In genomic region chr1:169460193-169460833, GRCh38 we compare ENCODE assay signal across 8 cellular contexts. TPM values are rescaled to one million over a fixed set of nuclear protein-coding genes. Genes with fewer than 3 reads are reported as not detected.
DNase-seq lines count a peak whose midpoint lies in the region; ATAC-seq, FAIRE-seq and TF ChIP-seq lines count a peak whose summit lies in the region.

No MANE protein-coding gene starts in this region.

- H3K9me3 Mint-ChIP-seq in HFFc6: peaks cover 11% of the 10 kb centered on the region
- peaks cover 7% of the 10 kb centered on the region for H3K9me3 Mint-ChIP-seq in activated naive CD8-positive, alpha-beta T cell treated with anti-CD3 and anti-CD28 coated beads, Interleukin-2, amount 50 U/mL, for 24 hours

- peak overlapping the region in 1 of 2 donors; percentile 5 for H3K27ac ChIP-seq in small intestine (ENCODE audit: low read depth in 1 of 2, low read length in 1 of 2)
- H3K27ac ChIP-seq in caudate nucleus (ENCODE audit: low read depth, low read length): no peak overlapping the region
- H3K27ac ChIP-seq in adrenal gland: no peak overlapping the region

- H3K4me3 Mint-ChIP-seq in HFFc6: peak overlapping the region; percentile 47; the same call in 1 of the 2 replicates
- H3K4me3 Mint-ChIP-seq in activated naive CD8-positive, alpha-beta T cell treated with anti-CD3 and anti-CD28 coated beads, Interleukin-2, amount 50 U/mL, for 24 hours: peak overlapping the region; percentile 60

- H3K9me3 ChIP-seq in iPS-15b (ENCODE audit: control insufficient read depth, insufficient read depth, low read length): no peaks in the 10 kb centered on the region
- no peaks in the 10 kb centered on the region for H3K9me3 ChIP-seq in small intestine (ENCODE audit: control insufficient read depth, low read depth)
- H3K9me3 ChIP-seq in adrenal gland (replicated peaks in 1 of 3): peaks cover 0 to 16% (median 6%) of the 10 kb centered on the region in 3 donors

- H3K4me3 ChIP-seq in iPS-15b (ENCODE audit: low read depth, low read length) (peak overlapping the region; percentile 48), small intestine (ENCODE audit: low read depth in 1 of 2, low read length in 2 of 2) (peak overlapping the region; percentile 14 to 28), adrenal gland (peak overlapping the region in 1 of 4 donors; percentile 42)

- no peak for TF ChIP-seq POLR2A in adrenal gland (IDR thresholded peaks at IDR 0.05)

- H3K27ac Mint-ChIP-seq in HFFc6: no peak overlapping the region
- no peak overlapping the region for H3K27ac Mint-ChIP-seq in activated naive CD8-positive, alpha-beta T cell treated with anti-CD3 and anti-CD28 coated beads, Interleukin-2, amount 50 U/mL, for 24 hours

- WGBS in small intestine, 3 donors: 13 to 16% (median 13%) methylated on average over 35 of the region's 35 CpGs
- WGBS in adrenal gland, 4 donors: 11 to 23% (median 12%) methylated on average over 16 to 35 of the region's 35 CpGs

- H3K36me3 Mint-ChIP-seq in HFFc6 (ENCODE audit: low read depth): peaks cover 10% of the 10 kb centered on the region
- H3K36me3 Mint-ChIP-seq in activated naive CD8-positive, alpha-beta T cell treated with anti-CD3 and anti-CD28 coated beads, Interleukin-2, amount 50 U/mL, for 24 hours (ENCODE audit: low read depth): peaks cover 3% of the 10 kb centered on the region

- intact Hi-C loops in adrenal gland (cut with DNase I): no loop called here

- TF ChIP-seq CTCF in HFFc6 (IDR thresholded peaks at IDR 0.05) (no peak), adrenal gland (IDR thresholded peaks at IDR 0.05) (no peak)

- FAIRE-seq in small intestine (lab: Jason Lieb, UNC): no peak

- H3K4me1 ChIP-seq in iPS-15b (ENCODE audit: control insufficient read depth, insufficient read depth, low read length) (no peaks in the 10 kb centered on the region), small intestine (ENCODE audit: control insufficient read depth in 2 of 2, insufficient read depth in 1 of 2, low read depth in 1 of 2, low read length in 1 of 2) (peaks cover 0 to 2% of the 10 kb centered on the region in 2 donors), adrenal gland (replicated peaks in 1 of 2) (peaks cover 0 to 4% of the 10 kb centered on the region in 2 donors)

- DNase-seq in HFFc6 (no peak), small intestine (peak; percentile 2), NCI-H510A (lab: John Stamatoyannopoulos, UW) (no peak), caudate nucleus (lab: John Stamatoyannopoulos, UW) (no peak), adrenal gland (no peak)
- DNase-seq in activated naive CD8-positive, alpha-beta T cell treated with anti-CD3 and anti-CD28 coated beads, Interleukin-2, amount 50 U/mL, for 24 hours: peak; percentile 37

- H3K27me3 ChIP-seq in iPS-15b (ENCODE audit: control insufficient read depth, insufficient read depth, low read length) (no peaks in the 10 kb centered on the region), small intestine (ENCODE audit: control insufficient read depth in 2 of 2, insufficient read depth in 2 of 2, low read length in 2 of 2) (peaks cover 0 to 2% of the 10 kb centered on the region in 2 donors), adrenal gland (no peaks in the 10 kb centered on the region)

- ATAC-seq in activated naive CD8-positive, alpha-beta T cell treated with anti-CD3 and anti-CD28 coated beads, Interleukin-2, amount 50 U/mL, for 24 hours: peak; percentile 65
- ATAC-seq in GM19023 (IDR thresholded peaks at IDR 0.05; ENCODE audit: unreplicated experiment): no peak

- H3K4me1 Mint-ChIP-seq in HFFc6 (ENCODE audit: low read depth): peaks cover 7% of the 10 kb centered on the region; the same call in 1 of the 2 replicates
- peaks cover 13% of the 10 kb centered on the region for H3K4me1 Mint-ChIP-seq in activated naive CD8-positive, alpha-beta T cell treated with anti-CD3 and anti-CD28 coated beads, Interleukin-2, amount 50 U/mL, for 24 hours

- no peak overlapping the region for H3K9ac ChIP-seq in iPS-15b (ENCODE audit: low read depth, low read length)

- no peaks in the 10 kb centered on the region for H3K27me3 Mint-ChIP-seq in HFFc6 (ENCODE audit: insufficient read depth)
- peaks cover 9% of the 10 kb centered on the region for H3K27me3 Mint-ChIP-seq in activated naive CD8-positive, alpha-beta T cell treated with anti-CD3 and anti-CD28 coated beads, Interleukin-2, amount 50 U/mL, for 24 hours

- no peaks in the 10 kb centered on the region for H3K36me3 ChIP-seq in iPS-15b (ENCODE audit: control insufficient read depth, insufficient read depth, low read length)
- no peaks in the 10 kb centered on the region for H3K36me3 ChIP-seq in small intestine (ENCODE audit: control insufficient read depth in 2 of 2, insufficient read depth in 2 of 2, low read length in 2 of 2)
- H3K36me3 ChIP-seq in adrenal gland (replicated peaks in 1 of 2): no peaks in the 10 kb centered on the region

RNA-seq across cellular contexts. Expression of gene SLC19A2, which starts 25.4 kb away (rescaled TPM):
- total RNA-seq in HFFc6 (2021; fragmentation: NEBNext Ultra II Directional; extraction: Animal tissue kit (Norgen Biotek cat#: 25700)): 1 to 10 TPM; 2.3 to 3.2 (median 2.8) TPM
- polyA plus RNA-seq in small intestine (10 to 100 TPM in 1 of 3 donors, 1 to 10 TPM in 2; 1.9 to 13.4 (median 5.1) TPM), adrenal gland (10 to 100 TPM; 10.4 to 19.2 (median 13.5) TPM)
- 10 to 100 TPM in 4 of 8 donors, 1 to 10 TPM in 4; 6.7 to 29.2 (median 11.2) TPM for total RNA-seq in adrenal gland

RNA-seq across cellular contexts. Expression of gene CCDC181, which starts 33.0 kb away (rescaled TPM):
- not detected for total RNA-seq in HFFc6 (2021; fragmentation: NEBNext Ultra II Directional; extraction: Animal tissue kit (Norgen Biotek cat#: 25700))
- polyA plus RNA-seq in small intestine (under 1 TPM in 1 of 3 donors, not detected in 2; 0.25 TPM), adrenal gland (1 to 10 TPM; 1.3 to 4.2 (median 3.5) TPM)
- 1 to 10 TPM in 3 of 8 donors, under 1 TPM in 2, not detected in 3; 0.15 to 2.6 (median 1.2) TPM for total RNA-seq in adrenal gland

Comparison
In these comparisons a context has a peak if more than half of its experiments do, and no peak if none do; other contexts are left out.
1. DNase-seq: peak in activated naive CD8-positive, alpha-beta T cell treated with anti-CD3 and anti-CD28 coated beads, Interleukin-2, amount 50 U/mL, for 24 hours (single experiment) and small intestine (single experiment); none in HFFc6 (single experiment), NCI-H510A (single experiment), caudate nucleus (0 of 61) and adrenal gland (0 of 7).